23 cellular contexts compared by ENCODE assay signal in the genomic region with DNA sequence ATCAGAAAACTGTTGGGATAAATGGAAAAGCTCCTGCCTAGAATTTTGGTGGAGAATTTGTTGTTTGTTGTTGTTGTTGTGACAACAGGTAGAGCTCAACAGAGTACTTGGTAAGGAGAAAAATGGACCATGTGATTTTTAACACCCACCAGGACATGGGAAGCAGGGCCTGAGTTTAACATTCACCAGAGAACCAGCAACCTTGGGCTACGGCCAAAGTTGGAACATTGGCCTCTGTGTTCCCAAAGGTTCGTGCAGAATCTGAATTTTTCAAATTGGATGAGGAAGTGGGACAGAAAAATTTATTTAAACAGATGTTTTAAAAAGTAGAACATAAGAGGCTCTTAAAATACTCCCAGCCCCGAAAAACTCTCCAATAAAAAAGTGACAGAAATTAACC.
DNase-seq lines count a peak whose midpoint lies in the region; ATAC-seq lines count a peak whose summit lies in the region.
"Had no signal": no experiment of that assay in that cellular context is flagged by ENCODE, and none has a peak within 500 bp of the region (broad histone marks: within the 10 kb centered on the region; RNA-seq: fewer than 3 reads in every experiment).

No MANE protein-coding gene starts in this region.

- ATAC-seq in GM19351 (IDR thresholded peaks at IDR 0.05; ENCODE audit: unreplicated experiment) (no peak), GM21447 (IDR thresholded peaks at IDR 0.05; ENCODE audit: unreplicated experiment) (no peak), GM19455 (IDR thresholded peaks at IDR 0.05; ENCODE audit: unreplicated experiment) (no peak)
- ATAC-seq: activated CD8-positive, alpha-beta T cell treated with anti-CD3 and anti-CD28 coated beads, Interleukin-2, amount 10 ng/mL, durations not matched to agents 7 days and 5 days; stimulated activated effector memory CD8-positive, alpha-beta T cell treated with anti-CD3 and anti-CD28 coated beads, Interleukin-12 subunit alpha, Interleukin-12 subunit beta, amount 100 ng/mL, for 72 hours had no signal

- peak overlapping the region; percentile 27 for H3K27ac ChIP-seq in caudate nucleus (ENCODE audit: low read depth, low read length)
- no peak overlapping the region for H3K27ac ChIP-seq in substantia nigra (ENCODE audit: low read depth, low read length, poor library complexity, severe bottlenecking)
- H3K27ac ChIP-seq: KMS-11, thoracic aorta had no signal

- DNase-seq in caudate nucleus (lab: John Stamatoyannopoulos, UW) (peak in 38 of 61 donors; percentile 5 to 78 (median 30)), globus pallidus (ENCODE audit: low spot score) (peak; percentile 79), medulla oblongata (ENCODE audit: extremely low spot score) (peak; percentile 92), substantia nigra (lab: John Stamatoyannopoulos, UW) (peak in 37 of 49 donors; percentile 12 to 80 (median 43)), DMS114 treated with DMSO at 0.1 percent for 48 hours (lab: John Stamatoyannopoulos, UW; ENCODE audit: unreplicated experiment) (no peak)
- DNase-seq: activated CD4-positive, CD25-positive, alpha-beta regulatory T cell treated with anti-CD3 and anti-CD28 coated beads, Interleukin-2, amount 50 U/mL, for 72 hours; activated CD8-positive, alpha-beta T cell treated with anti-CD3 and anti-CD28 coated beads, Interleukin-2, amount 10 ng/mL, durations not matched to agents 7 days and 5 days; activated gamma-delta T cell treated with Interleukin-2 at 50 U/mL for 16 hours; activated T-cell treated with anti-CD3 and anti-CD28 coated beads, Interleukin-2, amount 50 U/mL, for 1 hour; NCI-H1694; NCI-H226; nephron progenitor cell; OCI-M1; SIG-M5; small intestine; stimulated activated CD4-positive, alpha-beta T cell treated with anti-CD3 and anti-CD28 coated beads, Interleukin-2, amount 100 ng/mL, for 24 hours; T-helper 1 cell had no signal
